ENCODE assay signal across 26 cellular contexts in the genomic region with DNA sequence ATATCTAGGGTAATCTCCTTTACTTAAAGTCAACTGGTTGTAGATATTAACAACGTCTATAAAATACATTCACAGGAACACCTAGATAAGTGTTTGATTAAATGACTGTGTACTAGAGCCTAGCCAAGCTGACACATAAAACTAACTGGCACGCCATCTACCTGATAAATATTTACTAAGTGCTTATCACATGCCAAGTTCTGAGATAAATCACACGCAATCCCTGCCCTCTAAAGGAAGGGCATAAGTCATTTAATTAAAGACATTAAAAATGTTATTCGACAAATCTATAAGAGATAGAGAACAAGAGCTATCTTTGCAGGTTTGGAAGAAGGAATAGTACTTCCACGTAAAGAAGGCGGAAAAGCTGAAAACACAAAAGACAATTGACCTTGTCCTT. TPM values are rescaled to one million over a fixed set of nuclear protein-coding genes. Genes with fewer than 3 reads are reported as not detected.
DNase-seq lines count a peak whose midpoint lies in the region; ATAC-seq and TF ChIP-seq lines count a peak whose summit lies in the region.
"Had no signal": no experiment of that assay in that cellular context is flagged by ENCODE, and none has a peak within 500 bp of the region (broad histone marks: within the 10 kb centered on the region; RNA-seq: fewer than 3 reads in every experiment).

No MANE protein-coding gene starts in this region.

- H3K9me3 ChIP-seq in RWPE2 (ENCODE audit: severe bottlenecking) (no peaks in the 10 kb centered on the region), stomach (no peaks in the 10 kb centered on the region)
- H3K9me3 ChIP-seq: ascending aorta, gastroesophageal sphincter, Peyer's patch, SJCRH30, spleen, suprapubic skin, vagina had no signal

- TF ChIP-seq POLR2A in stomach (IDR thresholded peaks at IDR 0.05), result no peak

- H3K27me3 ChIP-seq in RWPE2 (ENCODE audit: insufficient read depth, poor library complexity, severe bottlenecking) (no peaks in the 10 kb centered on the region), stomach (no peaks in the 10 kb centered on the region)
- H3K27me3 ChIP-seq: ascending aorta, gastroesophageal sphincter, Peyer's patch, SJCRH30, spleen, suprapubic skin, vagina had no signal

- TF ChIP-seq EP300 in stomach (IDR thresholded peaks at IDR 0.05), result no peak

- intact Hi-C loops in stomach (cut with DNase I; ENCODE audit: low total_unique reads), result no loop called here

- ATAC-seq in RWPE2 (ENCODE audit: low read depth) (no peak), omental fat pad (ENCODE audit: low FRiP score) (peak; percentile 44), GM19395 (IDR thresholded peaks at IDR 0.05; ENCODE audit: unreplicated experiment) (no peak)
- ATAC-seq: activated CD4-positive, CD25-positive, alpha-beta regulatory T cell treated with anti-CD3 and anti-CD28 coated beads, Interleukin-2, amount 50 U/mL, for 24 hours; activated CD8-positive, alpha-beta T cell treated with anti-CD3 and anti-CD28 coated beads for 36 hours; K562; stimulated activated effector memory CD8-positive, alpha-beta T cell treated with anti-CD3 and anti-CD28 coated beads, Interleukin-12 subunit alpha, Interleukin-12 subunit beta, amount 100 ng/mL, for 72 hours; T-cell had no signal

- H3K4me1 ChIP-seq in RWPE2 (ENCODE audit: insufficient read depth, poor library complexity, severe bottlenecking) (peaks cover 6% of the 10 kb centered on the region), stomach (peaks cover 0 to 9% (median 4%) of the 10 kb centered on the region in 4 donors)
- H3K4me1 ChIP-seq: ascending aorta, vagina had no signal

- H3K4me3 ChIP-seq in RWPE2 (ENCODE audit: severe bottlenecking) (no peak overlapping the region), stomach (no peak overlapping the region)
- H3K4me3 ChIP-seq: ascending aorta, gastroesophageal sphincter, K562, Peyer's patch, SJCRH30, spleen, suprapubic skin, vagina had no signal

- TF ChIP-seq CTCF in RWPE2 (IDR thresholded peaks at IDR 0.05; ENCODE audit: poor library complexity, severe bottlenecking) (no peak), omental fat pad (IDR thresholded peaks at IDR 0.05) (no peak), stomach (IDR thresholded peaks at IDR 0.05) (no peak)

- WGBS in stomach, 5 donors, result 25 to 51% (median 30%) methylated on average over 6 of the region's 6 CpGs

- H3K36me3 ChIP-seq in RWPE2 (ENCODE audit: low read depth) (no peaks in the 10 kb centered on the region), stomach (no peaks in the 10 kb centered on the region)
- H3K36me3 ChIP-seq: ascending aorta, gastroesophageal sphincter, Peyer's patch, SJCRH30, spleen, suprapubic skin, vagina had no signal

- H3K27ac ChIP-seq in RWPE2 (ENCODE audit: poor library complexity, severe bottlenecking), result peak overlapping the region; percentile 38
- H3K27ac ChIP-seq in stomach, result no peak overlapping the region
- H3K27ac ChIP-seq: ascending aorta, gastroesophageal sphincter, Peyer's patch, SJCRH30, spleen, suprapubic skin, vagina had no signal

- peak; percentile 91 for DNase-seq in DMS53 (lab: John Stamatoyannopoulos, UW)
- DNase-seq in LoVo (ENCODE audit: low spot score), result peak; percentile 80
- DNase-seq in RWPE2 (ENCODE audit: low spot score), result no peak
- no peak for DNase-seq in omental fat pad (ENCODE audit: low spot score)
- DNase-seq in stomach, result no peak
- no peak for DNase-seq in occipital lobe (lab: John Stamatoyannopoulos, UW)
- no peak for DNase-seq in NCI-H1436 (lab: John Stamatoyannopoulos, UW)
- DNase-seq: activated CD8-positive, alpha-beta T cell treated with anti-CD3 and anti-CD28 coated beads for 36 hours; central memory CD4-positive, alpha-beta T cell; dermis blood vessel endothelial cell; kidney; NCI-H1694; NCI-H2227 treated with DMSO at 0.1 percent for 48 hours; Peyer's patch; SJCRH30; spleen; stimulated activated CD4-positive, alpha-beta T cell treated with anti-CD3 and anti-CD28 coated beads, Interleukin-2, amount 100 ng/mL, for 48 hours; T-cell had no signal

RNA-seq across cellular contexts. Expression of gene MB21D2, which starts 11.1 kb away (rescaled TPM):
- total RNA-seq in omental fat pad, result 10 to 100 TPM in 1 of 4 donors, 1 to 10 TPM in 3; 3.5 to 18.2 (median 5.2) TPM
- total RNA-seq in stomach, result 10 to 100 TPM in 1 of 5 donors, 1 to 10 TPM in 2, under 1 TPM in 2; 0.45 to 15.1 (median 1.8) TPM
- 1 to 10 TPM in 2 of 3 donors, under 1 TPM in 1; 0.88 to 5.7 (median 2.3) TPM for polyA plus RNA-seq in stomach
- 61.9 TPM for total RNA-seq in occipital lobe
- total RNA-seq: K562 had no signal

Comparison
In these comparisons a context has a peak if more than half of its experiments do, and no peak if none do; other contexts are left out.
1. DNase-seq: peak in DMS53 (single experiment) and LoVo (single experiment); none in RWPE2 (single experiment), omental fat pad (single experiment), stomach (single experiment), occipital lobe (single experiment) and NCI-H1436 (single experiment).